ENCODE assay signal across 8 cellular contexts in genomic region chr10:78407009-78407711, GRCh38.
DNase-seq lines count a peak whose midpoint lies in the region; ATAC-seq and TF ChIP-seq lines count a peak whose summit lies in the region.

No MANE protein-coding gene starts in this region.

- H3K4me1 ChIP-seq in IMR-90 (ENCODE audit: control insufficient read depth, insufficient read depth, low read length) (peaks cover 7% of the 10 kb centered on the region; the same call in 1 of the 2 replicates), RWPE2 (ENCODE audit: insufficient read depth, poor library complexity, severe bottlenecking) (no peaks in the 10 kb centered on the region), adrenal gland (replicated peaks in 1 of 2) (peaks cover 0 to 26% of the 10 kb centered on the region in 2 donors)

- dilution Hi-C loops in IMR-90 (cut with HindIII; ENCODE audit: low sequenced_read_pairs, unreplicated experiment), result no loop called here

- POLR2A ChIA-PET in GM10248 (lab: Yijun Ruan, JAX) (no interaction called here), IMR-90 (lab: Charles Lee; ENCODE audit: unreplicated experiment) (interaction anchor here (0.6 kb wide), 1 partner anchor 81 kb away, joined by 6 read pairs; no protein-coding TSS in a partner anchor)

- no peak overlapping the region; the same call in 1 of the 2 replicates for H4K5ac ChIP-seq in IMR-90 (ENCODE audit: low read depth, low read length)

- no peaks in the 10 kb centered on the region for H3K36me3 ChIP-seq in IMR-90 (ENCODE audit: control insufficient read depth, insufficient read depth, low read length)
- no peaks in the 10 kb centered on the region for H3K36me3 ChIP-seq in RWPE2 (ENCODE audit: low read depth)
- H3K36me3 ChIP-seq in adrenal gland (replicated peaks in 1 of 2), result no peaks in the 10 kb centered on the region

- no peak for TF ChIP-seq RAD21 in IMR-90 (IDR thresholded peaks at IDR 0.05; ENCODE audit: low read length)

- TF ChIP-seq CTCF in GM10248 (IDR thresholded peaks at IDR 0.05; ENCODE audit: control extremely low read depth, extremely low read depth, low read depth, missing control alignments) (no peak), IMR-90 (conservative IDR thresholded peaks at IDR 0.05; ENCODE audit: low read depth, low read length) (no peak), RWPE2 (IDR thresholded peaks at IDR 0.05; ENCODE audit: poor library complexity, severe bottlenecking) (no peak), adrenal gland (IDR thresholded peaks at IDR 0.05) (no peak)

- peak overlapping the region; percentile 90 for H2AFZ ChIP-seq in IMR-90 (replicated peaks; ENCODE audit: low read length, poor library complexity)

- no peak overlapping the region for H2BK15ac ChIP-seq in IMR-90 (ENCODE audit: low read depth, low read length)

- no peaks in the 10 kb centered on the region for H3K9me1 ChIP-seq in IMR-90 (ENCODE audit: insufficient read depth, low read length)

- CTCF ChIA-PET in GM10248 (lab: Yijun Ruan, JAX) (interaction anchor here (1.2 kb wide), 1 partner anchor 13 kb away, joined by 4 read pairs; no protein-coding TSS in a partner anchor), IMR-90 (lab: Yijun Ruan, JAX) (no interaction called here)

- H2BK120ac ChIP-seq in IMR-90 (ENCODE audit: low read depth, low read length), result no peak overlapping the region

- BruUV-seq in IMR-90 (replicated peaks; lab: Mats Ljungman, UMichigan), result no TSS peak

- TF ChIP-seq POLR2A in IMR-90 (IDR thresholded peaks at IDR 0.05; ENCODE audit: low read depth, low read length) (no peak), adrenal gland (IDR thresholded peaks at IDR 0.05) (no peak)

- peak overlapping the region; percentile 40 for H3K4me3 ChIP-seq in IMR-90 (ENCODE audit: insufficient read depth, low read depth, low read length)
- peak overlapping the region; percentile 27 for H3K4me3 ChIP-seq in RWPE2 (ENCODE audit: severe bottlenecking)
- H3K4me3 ChIP-seq in adrenal gland, result peak overlapping the region in 1 of 4 donors; percentile 7

- H3K27ac ChIP-seq in IMR-90 (ENCODE audit: insufficient read depth, low read length), result no peak overlapping the region
- H3K27ac ChIP-seq in RWPE2 (ENCODE audit: poor library complexity, severe bottlenecking), result no peak overlapping the region
- H3K27ac ChIP-seq in adrenal gland, result peak overlapping the region in 1 of 5 donors; percentile 64

- no peak overlapping the region for H3K14ac ChIP-seq in IMR-90 (replicated peaks; ENCODE audit: low read depth, low read length)

- H2AK9ac ChIP-seq in IMR-90 (replicated peaks; ENCODE audit: low read depth, low read length, poor library complexity), result no peak overlapping the region

- peak; percentile 99 for ATAC-seq in IMR-90 (ENCODE audit: low read depth)
- peak; percentile 98 for ATAC-seq in RWPE2 (ENCODE audit: low read depth)
- peak; percentile 61 to 86 for ATAC-seq in left cardiac atrium
- no peak for ATAC-seq in HG03175 (IDR thresholded peaks at IDR 0.05; ENCODE audit: unreplicated experiment)

- H3K56ac ChIP-seq in IMR-90 (ENCODE audit: extremely low read depth, insufficient read depth, low read length), result no peak overlapping the region

- H3K79me1 ChIP-seq in IMR-90 (ENCODE audit: low read depth in 1 of 2, low read length in 2 of 2), result no peaks in the 10 kb centered on the region

- intact Hi-C loops in IMR-90 (cut with micrococcal nuclease), result no loop called here
- intact Hi-C loops in adrenal gland (cut with DNase I), result no loop called here
- intact Hi-C loops in left cardiac atrium (cut with DNase I), result no loop called here

- peak overlapping the region; percentile 69 for H3K4me2 ChIP-seq in IMR-90 (ENCODE audit: low read depth, low read length)

- H3K4ac ChIP-seq in IMR-90 (ENCODE audit: low read depth, low read length), result no peak overlapping the region

- 0 out of 2 replicates have a peak, but pooled peaks cover 4% of the 10 kb centered on the region for H4K20me1 ChIP-seq in IMR-90 (ENCODE audit: insufficient read depth, low read length)

- DNase-seq in GM10248 (ENCODE audit: extremely low spot score), result peak; percentile 65
- DNase-seq in IMR-90, result peak; percentile 93
- peak; percentile 74 for DNase-seq in RWPE2 (ENCODE audit: low spot score)
- peak; percentile 58 to 98 (median 87) for DNase-seq in adrenal gland
- DNase-seq in left cardiac atrium, result peak; percentile 89
- DNase-seq in pons (ENCODE audit: low spot score), result peak; percentile 69
- peak; percentile 93 for DNase-seq in ureter (ENCODE audit: low spot score)

- peaks cover 24% of the 10 kb centered on the region for H3K27me3 ChIP-seq in IMR-90 (ENCODE audit: control insufficient read depth, insufficient read depth, low read length)
- H3K27me3 ChIP-seq in RWPE2 (ENCODE audit: insufficient read depth, poor library complexity, severe bottlenecking), result no peaks in the 10 kb centered on the region
- H3K27me3 ChIP-seq in adrenal gland, result no peaks in the 10 kb centered on the region

- no peak overlapping the region for H4K91ac ChIP-seq in IMR-90 (ENCODE audit: insufficient read depth, low read depth, low read length)

- H3K23ac ChIP-seq in IMR-90 (ENCODE audit: low read depth, low read length), result no peak overlapping the region

- WGBS in IMR-90 (ENCODE audit: extremely low coverage in 2 of 2, insufficient read length in 1 of 2), 2 experiments, result 3% methylated on average over 7 of the region's 20 CpGs; no CpG with 5 or more reads in 1 of the 2 experiments
- 11 to 21% (median 16%) methylated on average over 12 to 20 of the region's 20 CpGs for WGBS in adrenal gland, 4 donors

- H3K18ac ChIP-seq in IMR-90 (ENCODE audit: low read depth, low read length), result no peak overlapping the region

- no peaks in the 10 kb centered on the region for H3K9me3 ChIP-seq in IMR-90 (ENCODE audit: control insufficient read depth, insufficient read depth, low read length)
- no peaks in the 10 kb centered on the region for H3K9me3 ChIP-seq in RWPE2 (ENCODE audit: severe bottlenecking)
- no peaks in the 10 kb centered on the region for H3K9me3 ChIP-seq in adrenal gland (replicated peaks in 1 of 3)

- H2BK20ac ChIP-seq in IMR-90 (ENCODE audit: low read depth, low read length), result peak overlapping the region; percentile 34; the same call in 1 of the 2 replicates

- H2BK5ac ChIP-seq in IMR-90 (ENCODE audit: low read depth, low read length, poor library complexity, severe bottlenecking), result no peak overlapping the region

- H3K9ac ChIP-seq in IMR-90 (ENCODE audit: low read depth, low read length), result no peak overlapping the region

- in situ Hi-C loops in IMR-90 (cut with MboI; ENCODE audit: low sequenced_read_pairs), result no loop called here

- peak overlapping the region in 1 of 2 experiments; percentile 33; a peak in 1 of 4 replicates for H4K8ac ChIP-seq in IMR-90 (ENCODE audit: low read depth in 2 of 2, low read length in 2 of 2)

- no peak overlapping the region for H2AK5ac ChIP-seq in IMR-90 (ENCODE audit: low read depth, low read length)

TF ChIP-seq in IMR-90, 13 proteins besides CTCF, POLR2A, EP300 and RAD21:
- no peak for TF ChIP-seq MAZ (IDR thresholded peaks at IDR 0.05; ENCODE audit: borderline replicate concordance, low read depth, low read length)
- TF ChIP-seq CHD1 (IDR thresholded peaks at IDR 0.05; ENCODE audit: low read depth, low read length), result no peak
- no peak for TF ChIP-seq SMC3 (IDR thresholded peaks at IDR 0.05; ENCODE audit: low read depth, low read length)
- TF ChIP-seq CEBPB (IDR thresholded peaks at IDR 0.05; ENCODE audit: low read depth, low read length), result no peak
- no peak for TF ChIP-seq BHLHE40 (IDR thresholded peaks at IDR 0.05; ENCODE audit: low read depth, low read length)
- TF ChIP-seq RCOR1 (IDR thresholded peaks at IDR 0.05; ENCODE audit: insufficient replicate concordance, low read length), result no peak
- TF ChIP-seq MAFK (IDR thresholded peaks at IDR 0.05; ENCODE audit: low read depth, low read length), result no peak
- no peak for TF ChIP-seq RFX5 (IDR thresholded peaks at IDR 0.05; ENCODE audit: low read depth, low read length)
- no peak for TF ChIP-seq FOS (IDR thresholded peaks at IDR 0.05; ENCODE audit: low read depth, low read length)
- no peak for TF ChIP-seq MXI1 (IDR thresholded peaks at IDR 0.05; ENCODE audit: borderline replicate concordance, low read depth, low read length)
- TF ChIP-seq, protein P1, sequence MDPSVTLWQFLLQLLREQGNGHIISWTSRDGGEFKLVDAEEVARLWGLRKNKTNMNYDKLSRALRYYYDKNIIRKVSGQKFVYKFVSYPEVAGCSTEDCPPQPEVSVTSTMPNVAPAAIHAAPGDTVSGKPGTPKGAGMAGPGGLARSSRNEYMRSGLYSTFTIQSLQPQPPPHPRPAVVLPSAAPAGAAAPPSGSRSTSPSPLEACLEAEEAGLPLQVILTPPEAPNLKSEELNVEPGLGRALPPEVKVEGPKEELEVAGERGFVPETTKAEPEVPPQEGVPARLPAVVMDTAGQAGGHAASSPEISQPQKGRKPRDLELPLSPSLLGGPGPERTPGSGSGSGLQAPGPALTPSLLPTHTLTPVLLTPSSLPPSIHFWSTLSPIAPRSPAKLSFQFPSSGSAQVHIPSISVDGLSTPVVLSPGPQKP (IDR thresholded peaks at IDR 0.05; ENCODE audit: borderline replicate concordance, low read depth, low read length), result no peak
- no peak for TF ChIP-seq NFE2L2 (IDR thresholded peaks at IDR 0.05; ENCODE audit: low read depth, low read length)
